20 cellular contexts compared by ENCODE assay signal in genomic region chr7:116610210-116610609, GRCh38.
DNase-seq lines count a peak whose midpoint lies in the region; ATAC-seq and TF ChIP-seq lines count a peak whose summit lies in the region.
"Had no signal": no experiment of that assay in that cellular context is flagged by ENCODE, and none has a peak within 500 bp of the region (broad histone marks: within the 10 kb centered on the region; RNA-seq: fewer than 3 reads in every experiment).

No MANE protein-coding gene starts in this region.

- H3K27ac ChIP-seq in WERI-Rb-1, result no peak overlapping the region
- H3K27ac ChIP-seq: C4-2B had no signal

- DNase-seq in GM04503 (ENCODE audit: low read depth) (peak; percentile 28), OCI-M1 (lab: John Stamatoyannopoulos, UW) (peak; percentile 81), cardiac fibroblast (ENCODE audit: low read depth in 2 of 2) (peak; percentile 62 to 73), renal cortical epithelial cell (ENCODE audit: low read depth) (peak; percentile 94), WERI-Rb-1 (no peak), NCI-H510A treated with DMSO at 0.1 percent for 48 hours (lab: John Stamatoyannopoulos, UW) (no peak), cortex of kidney (lab: John Stamatoyannopoulos, UW) (no peak)
- DNase-seq: activated B cell treated with CpG ODN at 0.5 μM for 24 hours; activated CD8-positive, alpha-beta memory T cell treated with anti-CD3 and anti-CD28 coated beads, Interleukin-2, amount 10 ng/mL, durations not matched to agents 7 days and 5 days; activated naive CD4-positive, alpha-beta T cell treated with anti-CD3 and anti-CD28 coated beads for 36 hours; H9; hypothalamus; NCI-H1436; NCI-H524; right cardiac atrium; Right ventricle myocardium superior; stimulated activated naive CD8-positive, alpha-beta T cell treated with anti-CD3 and anti-CD28 coated beads, Interleukin-15, amount 100 ng/mL, for 72 hours had no signal

- ATAC-seq in HG03025 (IDR thresholded peaks at IDR 0.05; ENCODE audit: low FRiP score, unreplicated experiment), result no peak
- ATAC-seq: activated CD8-positive, alpha-beta memory T cell treated with anti-CD3 and anti-CD28 coated beads, Interleukin-2, amount 10 ng/mL, durations not matched to agents 7 days and 5 days; natural killer cell treated with Interleukin-12 subunit alpha and Interleukin-12 subunit beta and Interleukin-15 and Interleukin-18, amount 100 ng/mL, for 72 hours; right cardiac atrium; stimulated activated naive CD8-positive, alpha-beta T cell treated with anti-CD3 and anti-CD28 coated beads, Interleukin-15, amount 100 ng/mL, for 72 hours had no signal

- no peaks in the 10 kb centered on the region for H3K27me3 ChIP-seq in WERI-Rb-1 (ENCODE audit: insufficient read depth, low read depth, severe bottlenecking)

- TF ChIP-seq CTCF in cardiac fibroblast (IDR thresholded peaks at IDR 0.05; ENCODE audit: low read depth, low read length) (no peak), WERI-Rb-1 (IDR thresholded peaks at IDR 0.05; ENCODE audit: low read depth, low read length) (no peak)

- no peaks in the 10 kb centered on the region for H3K9me3 ChIP-seq in WERI-Rb-1 (ENCODE audit: severe bottlenecking)

- H3K36me3 ChIP-seq in WERI-Rb-1, result no peaks in the 10 kb centered on the region

- H3K4me3 ChIP-seq in cardiac fibroblast (replicated peaks in 1 of 2; ENCODE audit: low read depth in 2 of 2, low read length in 2 of 2) (no peak overlapping the region), WERI-Rb-1 (ENCODE audit: low read depth, low read length) (no peak overlapping the region)

Comparison
In these comparisons a context has a peak if more than half of its experiments do, and no peak if none do; other contexts are left out.
1. DNase-seq: peak in GM04503 (single experiment), OCI-M1 (single experiment), cardiac fibroblast (2 of 2) and renal cortical epithelial cell (single experiment); none in WERI-Rb-1 (single experiment), NCI-H510A treated with DMSO at 0.1 percent for 48 hours (single experiment) and cortex of kidney (single experiment).